In the genomic region with DNA sequence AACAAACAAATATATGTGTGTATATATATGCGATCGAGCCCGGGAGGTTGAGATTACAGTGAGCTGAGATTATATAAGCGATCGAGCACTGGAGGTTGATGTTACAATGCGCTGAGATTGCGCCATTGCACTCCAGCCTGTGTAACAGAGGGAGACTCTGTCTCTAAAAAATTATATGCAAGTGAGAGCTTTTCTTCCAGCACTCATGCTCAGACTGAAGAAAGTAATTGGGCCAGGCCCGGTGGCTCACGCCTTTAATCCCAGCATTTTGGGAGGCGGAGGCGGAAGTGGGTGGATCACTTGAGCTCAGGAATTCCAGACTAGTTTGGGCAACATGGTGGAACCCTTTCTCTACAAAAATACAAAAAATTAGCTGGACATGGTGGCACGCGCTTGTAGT, we compare ENCODE assay signal across 8 cellular contexts.
DNase-seq lines count a peak whose midpoint lies in the region; ATAC-seq, FAIRE-seq and TF ChIP-seq lines count a peak whose summit lies in the region.
"Not testable (repeated sequence)": the region's sequence is repeated elsewhere in the genome, so short reads cannot be mapped to it uniquely, and the experiment has no call there.

No MANE protein-coding gene starts in this region.

- TF ChIP-seq CTCF in esophagus squamous epithelium (IDR thresholded peaks at IDR 0.05); keratinocyte (optimal IDR thresholded peaks at IDR 0.05 in 1 of 3, IDR thresholded peaks at IDR 0.05 in 1 of 3, conservative IDR thresholded peaks at IDR 0.05 in 1 of 3; ENCODE audit: extremely low read depth in 1 of 3, insufficient read depth in 2 of 3, low read length in 3 of 3); ovary (IDR thresholded peaks at IDR 0.05); testis (IDR thresholded peaks at IDR 0.05): not testable (repeated sequence)

- dilution Hi-C loops in keratinocyte (cut with MboI; ENCODE audit: extremely low pct_ligation_motif_present, low sequenced_read_pairs): not testable (repeated sequence)

- H3K27me3 Mint-ChIP-seq in CD8-positive, alpha-beta memory T cell; IgD-negative memory B cell; T-helper 17 cell: not testable (repeated sequence)

- peak overlapping the region; percentile 41 for H3K4me2 ChIP-seq in keratinocyte (ENCODE audit: control insufficient read depth, extremely low read depth, insufficient read depth, low read depth, low read length)

- not testable (repeated sequence) for H3K27ac ChIP-seq in CD8-positive, alpha-beta memory T cell (ENCODE audit: low read depth, low read length); keratinocyte (ENCODE audit: control insufficient read depth, insufficient read depth, low read length); ovary; testis
- H3K27ac ChIP-seq in esophagus squamous epithelium: peak overlapping the region in 1 of 4 donors; percentile 92

- H3K9ac ChIP-seq in keratinocyte (ENCODE audit: control insufficient read depth, extremely low read depth, insufficient read depth, low read length): not testable (repeated sequence)

- H3K27ac Mint-ChIP-seq in CD8-positive, alpha-beta memory T cell: peak overlapping the region in 6 of 8 donors; percentile 36 to 100 (median 98)
- peak overlapping the region in 2 of 3 donors; percentile 96 to 100 for H3K27ac Mint-ChIP-seq in IgD-negative memory B cell
- peak overlapping the region; percentile 96 for H3K27ac Mint-ChIP-seq in T-helper 17 cell

- H3K9me3 ChIP-seq in CD8-positive, alpha-beta memory T cell (ENCODE audit: low read length); T-helper 17 cell (ENCODE audit: control insufficient read depth, low read length, poor library complexity, severe bottlenecking); esophagus squamous epithelium; keratinocyte (ENCODE audit: control insufficient read depth, low read depth, low read length); ovary; testis: not testable (repeated sequence)

- not testable (repeated sequence) for H3K9me1 ChIP-seq in keratinocyte (ENCODE audit: control insufficient read depth, extremely low read depth, insufficient read depth, low read length)

- H3K36me3 ChIP-seq in CD8-positive, alpha-beta memory T cell (ENCODE audit: insufficient read depth, low read length); esophagus squamous epithelium; keratinocyte (ENCODE audit: control insufficient read depth in 2 of 2, extremely low read depth in 1 of 2, insufficient read depth in 2 of 2, low read length in 2 of 2); ovary; testis (ENCODE audit: low read depth, missing control alignments): not testable (repeated sequence)

- H3K4me1 ChIP-seq in CD8-positive, alpha-beta memory T cell (ENCODE audit: insufficient read depth, low read length); keratinocyte (ENCODE audit: control insufficient read depth, extremely low read depth, insufficient read depth, low read length); ovary (ENCODE audit: insufficient read depth); testis: not testable (repeated sequence)
- peaks cover 0 to 14% (median 3%) of the 10 kb centered on the region in 3 donors for H3K4me1 ChIP-seq in esophagus squamous epithelium

- not testable (repeated sequence) for FAIRE-seq in keratinocyte (lab: Jason Lieb, UNC)

- peak in 1 of 5 donors; percentile 5 for DNase-seq in CD8-positive, alpha-beta memory T cell
- not testable (repeated sequence) for DNase-seq in T-helper 17 cell; esophagus squamous epithelium (lab: John Stamatoyannopoulos, UW); keratinocyte (ENCODE audit: low read depth, low spot score)
- peak; percentile 24 for DNase-seq in amniotic epithelial cell (ENCODE audit: low read depth)
- peak in 4 of 5 donors; percentile 12 to 37 (median 19) for DNase-seq in ovary
- peak; percentile 17 for DNase-seq in testis

- intact Hi-C loops in esophagus squamous epithelium (cut with DNase I); ovary (cut with DNase I); testis (cut with DNase I; ENCODE audit: low total_unique reads): not testable (repeated sequence)

- ATAC-seq in T-helper 17 cell: not testable (repeated sequence)

- not testable (repeated sequence) for H3K4me3 ChIP-seq in CD8-positive, alpha-beta memory T cell (ENCODE audit: low read length); keratinocyte (ENCODE audit: control insufficient read depth in 2 of 3, extremely low read depth in 1 of 3, insufficient read depth in 2 of 3, low read depth in 1 of 3, low read length in 3 of 3); ovary; testis
- peak overlapping the region; percentile 52 to 72 (median 64) for H3K4me3 ChIP-seq in esophagus squamous epithelium

- TF ChIP-seq POLR2A in esophagus squamous epithelium (IDR thresholded peaks at IDR 0.05); ovary (IDR thresholded peaks at IDR 0.05); testis (IDR thresholded peaks at IDR 0.05): not testable (repeated sequence)

- not testable (repeated sequence) for H2AFZ ChIP-seq in keratinocyte (ENCODE audit: control insufficient read depth, low read length)

- CTCF ChIA-PET in CD8-positive, alpha-beta memory T cell (lab: Charles Lee): not testable (repeated sequence)

- POLR2A ChIA-PET in CD8-positive, alpha-beta memory T cell (lab: Charles Lee): not testable (repeated sequence)

- H3K4me3 Mint-ChIP-seq in CD8-positive, alpha-beta memory T cell: peak overlapping the region; percentile 85 to 99 (median 98)
- H3K4me3 Mint-ChIP-seq in IgD-negative memory B cell (peak overlapping the region; percentile 89 to 100 (median 98)), T-helper 17 cell (peak overlapping the region; percentile 87)

- H3K36me3 Mint-ChIP-seq in CD8-positive, alpha-beta memory T cell; IgD-negative memory B cell; T-helper 17 cell (ENCODE audit: low read depth): not testable (repeated sequence)

- TF ChIP-seq EP300 in ovary (IDR thresholded peaks at IDR 0.05): not testable (repeated sequence)

- H3K27me3 ChIP-seq in CD8-positive, alpha-beta memory T cell (ENCODE audit: insufficient read depth, low read length, poor library complexity, severe bottlenecking); esophagus squamous epithelium; keratinocyte (ENCODE audit: control insufficient read depth, extremely low read depth, insufficient read depth, low read length); ovary; testis: not testable (repeated sequence)

- not testable (repeated sequence) for H3K79me2 ChIP-seq in keratinocyte (ENCODE audit: control insufficient read depth, insufficient read depth, low read length)

- H3K4me1 Mint-ChIP-seq in CD8-positive, alpha-beta memory T cell: peaks cover 4 to 18% (median 6%) of the 10 kb centered on the region in 3 donors
- H3K4me1 Mint-ChIP-seq in IgD-negative memory B cell, T-helper 17 cell: not testable (repeated sequence)

- 75 to 82% methylated on average over 7 to 8 of the region's 13 CpGs for WGBS in esophagus squamous epithelium, 2 donors
- WGBS in ovary, 3 donors: 45 to 60% (median 60%) methylated on average over 13 of the region's 13 CpGs
- WGBS in testis, 2 donors: 52 to 53% methylated on average over 13 of the region's 13 CpGs

- H3K9me3 Mint-ChIP-seq in CD8-positive, alpha-beta memory T cell; IgD-negative memory B cell: not testable (repeated sequence)

- H4K20me1 ChIP-seq in keratinocyte (ENCODE audit: control insufficient read depth, extremely low read depth, insufficient read depth, low read length): not testable (repeated sequence)
